In genomic region chr11:3195251-3196160, GRCh38 we compare ENCODE assay signal across 11 cellular contexts. TPM values are rescaled to one million over a fixed set of nuclear protein-coding genes. Genes with fewer than 3 reads are reported as not detected.
DNase-seq lines count a peak whose midpoint lies in the region; ATAC-seq and TF ChIP-seq lines count a peak whose summit lies in the region.
"Had no signal": no experiment of that assay in that cellular context is flagged by ENCODE, and none has a peak within 500 bp of the region (broad histone marks: within the 10 kb centered on the region; RNA-seq: fewer than 3 reads in every experiment).

No MANE protein-coding gene starts in this region.

- CTCF ChIA-PET in GM10248 (lab: Yijun Ruan, JAX), result no interaction called here
- CTCF ChIA-PET in RWPE1 (lab: Yijun Ruan, JAX), result interaction anchor here (0.6 to 1.8 kb wide), 8 partner anchors 9 to 470 kb away, joined by 3 to 8 read pairs (median 3); no protein-coding TSS in a partner anchor
- CTCF ChIA-PET in activated CD4-positive, alpha-beta T cell treated with anti-CD3 and anti-CD28 coated beads, Interleukin-2, amount 10 ng/mL, durations not matched to agents 7 days and 5 days (lab: Charles Lee), result no interaction called here

- ATAC-seq in GM19395 (IDR thresholded peaks at IDR 0.05; ENCODE audit: unreplicated experiment), result no peak

- H3K79me2 ChIP-seq in fibroblast of lung (ENCODE audit: control insufficient read depth, insufficient read depth, low read length) (no peaks in the 10 kb centered on the region), parathyroid adenoma (no peaks in the 10 kb centered on the region)

- H3K27me3 Mint-ChIP-seq in activated CD4-positive, alpha-beta T cell treated with anti-CD3 and anti-CD28 coated beads, Interleukin-2, amount 10 ng/mL, durations not matched to agents 7 days and 5 days, result no peaks in the 10 kb centered on the region

- POLR2A ChIA-PET in GM10248 (lab: Yijun Ruan, JAX) (no interaction called here), RWPE1 (lab: Yijun Ruan, JAX; ENCODE audit: low non-redundant PET) (no interaction called here)
- POLR2A ChIA-PET in activated CD4-positive, alpha-beta T cell treated with anti-CD3 and anti-CD28 coated beads, Interleukin-2, amount 10 ng/mL, durations not matched to agents 7 days and 5 days (lab: Charles Lee), result no interaction called here

- H3K27ac Mint-ChIP-seq in activated CD4-positive, alpha-beta T cell treated with anti-CD3 and anti-CD28 coated beads, Interleukin-2, amount 10 ng/mL, durations not matched to agents 7 days and 5 days, result no peak overlapping the region
- H3K27ac Mint-ChIP-seq: activated T-cell treated with anti-CD3 and anti-CD28 coated beads, Interleukin-2, amount 50 U/mL, for 24 hours had no signal

- no peaks in the 10 kb centered on the region for H3K36me3 Mint-ChIP-seq in activated CD4-positive, alpha-beta T cell treated with anti-CD3 and anti-CD28 coated beads, Interleukin-2, amount 10 ng/mL, durations not matched to agents 7 days and 5 days (ENCODE audit: low read depth)

- no peaks in the 10 kb centered on the region for H3K4me1 Mint-ChIP-seq in activated CD4-positive, alpha-beta T cell treated with anti-CD3 and anti-CD28 coated beads, Interleukin-2, amount 10 ng/mL, durations not matched to agents 7 days and 5 days

- H3K27ac ChIP-seq in RWPE1, result peak overlapping the region; percentile 6; the same call in 1 of the 2 replicates
- H3K27ac ChIP-seq in fibroblast of lung (ENCODE audit: insufficient read depth, low read length), result no peak overlapping the region
- H3K27ac ChIP-seq in parathyroid adenoma, result no peak overlapping the region
- H3K27ac ChIP-seq: SJSA1 had no signal

- H3K9me3 Mint-ChIP-seq in activated CD4-positive, alpha-beta T cell treated with anti-CD3 and anti-CD28 coated beads, Interleukin-2, amount 10 ng/mL, durations not matched to agents 7 days and 5 days, result no peaks in the 10 kb centered on the region
- H3K9me3 Mint-ChIP-seq: activated T-cell treated with anti-CD3 and anti-CD28 coated beads, Interleukin-2, amount 50 U/mL, for 24 hours had no signal

- H3K4me1 ChIP-seq in fibroblast of lung (ENCODE audit: control insufficient read depth, extremely low read depth, insufficient read depth, low read length) (no peaks in the 10 kb centered on the region), parathyroid adenoma (no peaks in the 10 kb centered on the region)
- H3K4me1 ChIP-seq: SJSA1 had no signal

- TF ChIP-seq CTCF in GM10248 (IDR thresholded peaks at IDR 0.05; ENCODE audit: control extremely low read depth, extremely low read depth, low read depth, missing control alignments), result peak; percentile 13
- 0 out of 2 replicates have a peak, but pooled peaks have one; percentile 22 for TF ChIP-seq CTCF in RWPE1 (conservative IDR thresholded peaks at IDR 0.05; ENCODE audit: low read depth)
- peak; percentile 57 to 69 for TF ChIP-seq CTCF in fibroblast of lung (conservative IDR thresholded peaks at IDR 0.05 in 1 of 2, IDR thresholded peaks at IDR 0.05 in 1 of 2; ENCODE audit: low read depth in 1 of 2, low read length in 2 of 2)
- peak; percentile 17 for TF ChIP-seq CTCF in parathyroid adenoma (IDR thresholded peaks at IDR 0.05)

- no peak overlapping the region for H3K4me3 Mint-ChIP-seq in activated CD4-positive, alpha-beta T cell treated with anti-CD3 and anti-CD28 coated beads, Interleukin-2, amount 10 ng/mL, durations not matched to agents 7 days and 5 days
- H3K4me3 Mint-ChIP-seq: activated T-cell treated with anti-CD3 and anti-CD28 coated beads, Interleukin-2, amount 50 U/mL, for 24 hours had no signal

- DNase-seq in GM10248 (ENCODE audit: extremely low spot score) (no peak), RWPE1 (ENCODE audit: low spot score) (peak; percentile 23), fibroblast of lung (ENCODE audit: low read depth in 2 of 2) (peak; percentile 2 to 40), HCEC 1CT (no peak), NCI-H2171 treated with DMSO at 0.1 percent for 48 hours (lab: John Stamatoyannopoulos, UW) (no peak)
- DNase-seq in activated CD4-positive, alpha-beta T cell treated with anti-CD3 and anti-CD28 coated beads, Interleukin-2, amount 10 ng/mL, durations not matched to agents 7 days and 5 days, result no peak
- DNase-seq: activated T-cell treated with anti-CD3 and anti-CD28 coated beads, Interleukin-2, amount 50 U/mL, for 24 hours had no signal

- H3K9ac ChIP-seq in fibroblast of lung (ENCODE audit: insufficient read depth, low read length) (no peak overlapping the region), parathyroid adenoma (no peak overlapping the region)

- H3K4me3 ChIP-seq in fibroblast of lung (replicated peaks in 1 of 4; ENCODE audit: control extremely low read depth in 1 of 4, insufficient read depth in 1 of 4, low read depth in 3 of 4, low read length in 4 of 4), result no peak overlapping the region
- no peak overlapping the region for H3K4me3 ChIP-seq in parathyroid adenoma (ENCODE audit: low read depth, low read length)
- H3K4me3 ChIP-seq: SJSA1 had no signal

- H4K20me1 ChIP-seq in fibroblast of lung (ENCODE audit: control insufficient read depth, extremely low read depth, insufficient read depth, low read length), result no peaks in the 10 kb centered on the region

- H3K36me3 ChIP-seq in fibroblast of lung (ENCODE audit: control insufficient read depth, insufficient read depth, low read length) (no peaks in the 10 kb centered on the region), parathyroid adenoma (ENCODE audit: control insufficient read depth, insufficient read depth, low read length) (no peaks in the 10 kb centered on the region)
- H3K36me3 ChIP-seq: SJSA1 had no signal

- H2AFZ ChIP-seq in fibroblast of lung (ENCODE audit: low read length) (no peak overlapping the region), parathyroid adenoma (no peak overlapping the region)

- H3K9me3 ChIP-seq in fibroblast of lung (ENCODE audit: control insufficient read depth, insufficient read depth, low read depth, low read length), result no peaks in the 10 kb centered on the region
- H3K9me3 ChIP-seq in parathyroid adenoma (ENCODE audit: control insufficient read depth, low read length), result no peaks in the 10 kb centered on the region
- H3K9me3 ChIP-seq: SJSA1 had no signal

- H3K4me2 ChIP-seq in fibroblast of lung (ENCODE audit: extremely low read depth, insufficient read depth, low read length), result no peak overlapping the region
- H3K4me2 ChIP-seq in parathyroid adenoma (ENCODE audit: low read length), result no peak overlapping the region

- H3K27me3 ChIP-seq in fibroblast of lung (ENCODE audit: control insufficient read depth, insufficient read depth, low read length) (no peaks in the 10 kb centered on the region), parathyroid adenoma (ENCODE audit: control insufficient read depth, insufficient read depth, low read length) (no peaks in the 10 kb centered on the region)

RNA-seq across cellular contexts. Expression of gene MRGPRG, which starts 23.1 kb away (rescaled TPM):
- not detected in 2 replicates for total RNA-seq in fibroblast of lung
- polyA plus RNA-seq in fibroblast of lung, result not detected in 2 replicates
- not detected in 2 replicates for polyA plus RNA-seq in fibroblast of lung (2012)
- not detected in 2 replicates for polyA minus RNA-seq in fibroblast of lung (ENCODE audit: low replicate concordance)
- not detected for total RNA-seq in activated CD4-positive, alpha-beta T cell treated with anti-CD3 and anti-CD28 coated beads, Interleukin-2, amount 10 ng/mL, durations not matched to agents 7 days and 5 days
- total RNA-seq: SJSA1 had no signal
- polyA plus RNA-seq: neural cell had no signal

RNA-seq across cellular contexts. Expression of gene OSBPL5, which starts 30.4 kb away (rescaled TPM):
- total RNA-seq in fibroblast of lung, result 33.9 and 49.0 TPM in 2 replicates
- 10.1 and 12.4 TPM in 2 replicates for polyA plus RNA-seq in fibroblast of lung
- polyA plus RNA-seq in fibroblast of lung (2012), result 25.2 and 39.1 TPM in 2 replicates
- polyA minus RNA-seq in fibroblast of lung (ENCODE audit: low replicate concordance), result 28.9 and 38.6 TPM in 2 replicates
- total RNA-seq in activated CD4-positive, alpha-beta T cell treated with anti-CD3 and anti-CD28 coated beads, Interleukin-2, amount 10 ng/mL, durations not matched to agents 7 days and 5 days, result 10 to 100 TPM in 1 of 2 experiments, 1 to 10 TPM in 1; 9.6 to 12.0 TPM

RNA-seq across cellular contexts. Expression of gene MRGPRE, which starts 36.7 kb away (rescaled TPM):
- under 0.01 and 0.17 TPM in 2 replicates for total RNA-seq in fibroblast of lung
- not detected in 2 replicates for polyA plus RNA-seq in fibroblast of lung
- not detected in 2 replicates for polyA plus RNA-seq in fibroblast of lung (2012)
- polyA minus RNA-seq in fibroblast of lung (ENCODE audit: low replicate concordance), result not detected in 2 replicates
- total RNA-seq in activated CD4-positive, alpha-beta T cell treated with anti-CD3 and anti-CD28 coated beads, Interleukin-2, amount 10 ng/mL, durations not matched to agents 7 days and 5 days, result not detected
- total RNA-seq: SJSA1 had no signal

Comparison
In these comparisons a context has a peak if more than half of its experiments do, and no peak if none do; other contexts are left out.
1. DNase-seq: peak in RWPE1 (single experiment) and fibroblast of lung (2 of 2); none in GM10248 (single experiment), HCEC 1CT (single experiment), NCI-H2171 treated with DMSO at 0.1 percent for 48 hours (single experiment) and activated CD4-positive, alpha-beta T cell treated with anti-CD3 and anti-CD28 coated beads, Interleukin-2, amount 10 ng/mL, durations not matched to agents 7 days and 5 days (single experiment).
2. CTCF ChIP-seq: peak in every context shown above with its lines; median percentile 63 in fibroblast of lung; 22 in RWPE1; 17 in parathyroid adenoma; 13 in GM10248.